Comparison of ENCODE assay signal across 36 cellular contexts in genomic region chr20:38340693-38341092, GRCh38. TPM values are rescaled to one million over a fixed set of nuclear protein-coding genes. Genes with fewer than 3 reads are reported as not detected.
"Had no signal": no experiment of that assay in that cellular context is flagged by ENCODE, and none has a peak within 500 bp of the region (broad histone marks: within the 10 kb centered on the region; RNA-seq: fewer than 3 reads in every experiment).

No MANE protein-coding gene starts in this region.

- H3K4me1 ChIP-seq: SJCRH30 had no signal

- H2AFZ ChIP-seq: PC-9 had no signal

- ATAC-seq: Panc1, SK-N-SH treated with all-trans-retinoic acid at 6 μM for 48 hours, T-cell had no signal

- FAIRE-seq: RCC 7860 had no signal

- H3K4me1 Mint-ChIP-seq: T-cell had no signal

- H3K27me3 ChIP-seq: SJCRH30 had no signal

- H3K4me2 ChIP-seq: PC-9 had no signal

- H3K36me3 ChIP-seq: SJCRH30 had no signal

- H3K27ac ChIP-seq: PC-9, RWPE1, SJCRH30, SK-N-MC had no signal

- H3K27ac Mint-ChIP-seq: T-cell had no signal

- H3K4me3 ChIP-seq: PC-9, SJCRH30, SK-N-MC had no signal

- DNase-seq: Karpas-422, MM.1S, MV-4-11, NCI-H1092, NCI-H1105, NCI-H1417 treated with DMSO at 0.1 percent for 48 hours, NCI-H1436 treated with DMSO at 0.1 percent for 48 hours, NCI-H1694 treated with DMSO at 0.1 percent for 48 hours, NCI-H187 treated with DMSO at 0.1 percent for 48 hours, NCI-H2029, NCI-H2081, NCI-H2171 treated with DMSO at 0.1 percent for 48 hours, NCI-H226, NCI-H446 treated with DMSO at 0.1 percent for 48 hours, NCI-H510A, NCI-H524, NCI-H526, NCI-H69, NCI-H748 treated with DMSO at 0.1 percent for 48 hours, NCI-H82, SHP77, SIG-M5, SJCRH30, T-cell had no signal

- H3K4me3 Mint-ChIP-seq: T-cell had no signal

- H3K36me3 Mint-ChIP-seq: T-cell had no signal

RNA-seq across cellular contexts. Expression of gene LBP, which starts 5.6 kb away (rescaled TPM):
- total RNA-seq: LHCN-M2, MCF 10A, OCI-LY7, PC-9, RPMI7951, SJCRH30, SK-MEL-5 had no signal

RNA-seq across cellular contexts. Expression of gene BPI, which starts 36.7 kb away (rescaled TPM):
- total RNA-seq: LHCN-M2, MCF 10A, OCI-LY7, PC-9, Right ventricle myocardium inferior, SK-MEL-5, T-cell had no signal
